In the genomic region with DNA sequence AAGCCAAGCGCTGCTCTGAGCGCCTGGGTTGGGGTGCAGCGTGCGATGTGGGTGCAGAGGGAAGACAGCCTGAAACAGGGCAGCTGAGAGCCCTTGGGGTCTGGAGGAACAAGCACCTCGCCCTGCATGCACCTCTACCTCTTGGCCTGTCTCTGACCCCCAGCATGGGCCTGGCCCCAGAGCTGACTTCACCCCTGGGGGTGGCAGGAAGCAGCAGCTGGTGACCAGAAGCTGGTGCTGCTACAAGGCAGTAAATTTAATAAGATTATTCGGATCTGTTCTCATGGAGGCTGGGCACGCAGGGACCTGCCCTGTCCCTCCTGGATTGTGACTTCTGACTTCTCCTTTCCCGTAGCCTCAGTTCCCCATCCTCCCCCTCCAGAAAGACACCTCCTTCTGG, we compare ENCODE assay signal across 25 cellular contexts. TPM values are rescaled to one million over a fixed set of nuclear protein-coding genes. Genes with fewer than 3 reads are reported as not detected.
DNase-seq lines count a peak whose midpoint lies in the region; ATAC-seq and TF ChIP-seq lines count a peak whose summit lies in the region.
"Had no signal": no experiment of that assay in that cellular context is flagged by ENCODE, and none has a peak within 500 bp of the region (broad histone marks: within the 10 kb centered on the region; RNA-seq: fewer than 3 reads in every experiment).

No MANE protein-coding gene starts in this region.

- H2BK15ac ChIP-seq in mesenchymal stem cell (ENCODE audit: low read depth, poor library complexity, severe bottlenecking) = peak overlapping the region; percentile 39

- H3K4me1 ChIP-seq in BLaER1 treated with 17β-estradiol and CSF1 and Interleukin-3, amounts not matched to agents 10 nM and 100 nM = peaks cover 56 to 75% (median 62%) of the 10 kb centered on the region in 10 experiments
- peaks cover 17% of the 10 kb centered on the region for H3K4me1 ChIP-seq in mesenchymal stem cell (ENCODE audit: control insufficient read depth, insufficient read depth, low read depth, low read length)

- intact Hi-C loops in activated CD4-positive, alpha-beta T cell treated with anti-CD3 and anti-CD28 coated beads, Interleukin-2, amount 10 ng/mL, durations not matched to agents 24 days and 14 days (cut with micrococcal nuclease) = no loop called here

- peaks cover 24% of the 10 kb centered on the region for H3K4me1 Mint-ChIP-seq in activated CD4-positive, alpha-beta T cell treated with anti-CD3 and anti-CD28 coated beads, Interleukin-2, amount 10 ng/mL, durations not matched to agents 24 days and 14 days

- H4K8ac ChIP-seq in mesenchymal stem cell (ENCODE audit: low read length) = peak overlapping the region; percentile 59

- peak overlapping the region; percentile 65 to 93 for H2BK12ac ChIP-seq in mesenchymal stem cell (ENCODE audit: low read length in 2 of 2)

- no peaks in the 10 kb centered on the region for H3K36me3 ChIP-seq in BLaER1 treated with 17β-estradiol and CSF1 and Interleukin-3, amounts not matched to agents 10 nM and 100 nM
- H3K36me3 ChIP-seq in WERI-Rb-1 (peaks cover 13% of the 10 kb centered on the region), mesenchymal stem cell (ENCODE audit: control insufficient read depth in 1 of 2, insufficient read depth in 2 of 2, low read depth in 1 of 2, low read length in 2 of 2) (no peaks in the 10 kb centered on the region)
- H3K36me3 ChIP-seq: esophagus muscularis mucosa, gastrocnemius medialis had no signal

- H3K4ac ChIP-seq in mesenchymal stem cell (ENCODE audit: low read depth in 1 of 2, low read length in 2 of 2) = peak overlapping the region; percentile 52 to 84

- no peak overlapping the region for H3K4me3 Mint-ChIP-seq in activated CD4-positive, alpha-beta T cell treated with anti-CD3 and anti-CD28 coated beads, Interleukin-2, amount 10 ng/mL, durations not matched to agents 24 days and 14 days
- H3K4me3 Mint-ChIP-seq: activated naive CD8-positive, alpha-beta T cell treated with anti-CD3 and anti-CD28 coated beads, Interleukin-2, amount 10 ng/mL, durations not matched to agents 7 days and 5 days had no signal

- H3K27me3 Mint-ChIP-seq in activated CD4-positive, alpha-beta T cell treated with anti-CD3 and anti-CD28 coated beads, Interleukin-2, amount 10 ng/mL, durations not matched to agents 24 days and 14 days = peaks cover 4% of the 10 kb centered on the region
- H3K27me3 Mint-ChIP-seq: activated naive CD8-positive, alpha-beta T cell treated with anti-CD3 and anti-CD28 coated beads, Interleukin-2, amount 10 ng/mL, durations not matched to agents 7 days and 5 days had no signal

- no peak for TF ChIP-seq CTCF in WERI-Rb-1 (IDR thresholded peaks at IDR 0.05; ENCODE audit: low read depth, low read length)

- H3K4me2 ChIP-seq in BLaER1 treated with 17β-estradiol and CSF1 and Interleukin-3, amounts not matched to agents 10 nM and 100 nM = peak overlapping the region in 10 of 11 experiments; percentile 7 to 79 (median 45); a peak in 16 of 22 replicates
- no peak overlapping the region for H3K4me2 ChIP-seq in mesenchymal stem cell (ENCODE audit: low read length, poor library complexity, severe bottlenecking)

- no peak overlapping the region for H3K23ac ChIP-seq in mesenchymal stem cell (ENCODE audit: low read length in 2 of 2)

- H2AFZ ChIP-seq in mesenchymal stem cell (ENCODE audit: low read depth, low read length) = no peak overlapping the region

- DNase-seq in NCI-H524 (lab: John Stamatoyannopoulos, UW) = peak; percentile 41 to 74
- peak; percentile 91 for DNase-seq in WERI-Rb-1
- DNase-seq in mesenchymal stem cell = no peak
- DNase-seq in activated CD4-positive, alpha-beta T cell treated with anti-CD3 and anti-CD28 coated beads, Interleukin-2, amount 10 ng/mL, durations not matched to agents 24 days and 14 days = no peak
- DNase-seq in Kasumi-1 (lab: John Stamatoyannopoulos, UW) = no peak
- no peak for DNase-seq in superior temporal gyrus (ENCODE audit: extremely low spot score)
- DNase-seq: ACHN; activated CD4-positive, alpha-beta T cell treated with anti-CD3 and anti-CD28 coated beads, Interleukin-2, amount 50 U/mL, for 4 hours; activated CD8-positive, alpha-beta memory T cell treated with anti-CD3 and anti-CD28 coated beads, Interleukin-2, amount 50 U/mL, for 4 hours; activated naive CD8-positive, alpha-beta T cell treated with anti-CD3 and anti-CD28 coated beads, Interleukin-2, amount 10 ng/mL, durations not matched to agents 7 days and 5 days; body of pancreas; Calu3; NCI-H146; NCI-H748 treated with DMSO at 0.1 percent for 48 hours; Right ventricle myocardium superior; T-helper 1 cell had no signal

- ATAC-seq in GM19467 (IDR thresholded peaks at IDR 0.05; ENCODE audit: unreplicated experiment) = no peak
- ATAC-seq: body of pancreas, gastrocnemius medialis had no signal

- H2AK5ac ChIP-seq in mesenchymal stem cell (ENCODE audit: low read length, severe bottlenecking) = no peak overlapping the region

- peak overlapping the region; percentile 6 to 25 for H3K18ac ChIP-seq in mesenchymal stem cell (ENCODE audit: low read depth in 1 of 2, low read length in 2 of 2)

- H3K9me3 ChIP-seq in BLaER1 treated with 17β-estradiol and CSF1 and Interleukin-3, amounts not matched to agents 10 nM and 100 nM (replicated peaks in 1 of 11) = no peaks in the 10 kb centered on the region
- H3K9me3 ChIP-seq in WERI-Rb-1 (ENCODE audit: severe bottlenecking) (no peaks in the 10 kb centered on the region), mesenchymal stem cell (ENCODE audit: control insufficient read depth, low read length) (no peaks in the 10 kb centered on the region)
- H3K9me3 ChIP-seq: body of pancreas, esophagus muscularis mucosa, gastrocnemius medialis had no signal

- no peak overlapping the region for H3K9ac ChIP-seq in BLaER1 treated with 17β-estradiol and CSF1 and Interleukin-3, amounts not matched to agents 10 nM and 100 nM
- H3K9ac ChIP-seq in mesenchymal stem cell (ENCODE audit: low read length) = peak overlapping the region; percentile 19

- peaks cover 0 to 4% (median 0%) of the 10 kb centered on the region in 11 experiments; a peak in 2 of 22 replicates for H4K20me1 ChIP-seq in BLaER1 treated with 17β-estradiol and CSF1 and Interleukin-3, amounts not matched to agents 10 nM and 100 nM

- H3K14ac ChIP-seq in mesenchymal stem cell (ENCODE audit: low read length in 2 of 2) = peak overlapping the region in 1 of 2 experiments; percentile 71

- H3K27ac ChIP-seq in BLaER1 treated with 17β-estradiol and CSF1 and Interleukin-3, amounts not matched to agents 10 nM and 100 nM = no peak overlapping the region
- peak overlapping the region; percentile 95 for H3K27ac ChIP-seq in WERI-Rb-1
- no peak overlapping the region for H3K27ac ChIP-seq in mesenchymal stem cell (ENCODE audit: low read length, poor library complexity, severe bottlenecking)
- H3K27ac ChIP-seq: body of pancreas, C4-2B, esophagus muscularis mucosa, gastrocnemius medialis had no signal

- H4K91ac ChIP-seq in mesenchymal stem cell (ENCODE audit: low read length) = peak overlapping the region; percentile 8

- H2BK5ac ChIP-seq in mesenchymal stem cell (ENCODE audit: low read depth, low read length, poor library complexity, severe bottlenecking) = no peak overlapping the region

- peaks cover 11 to 35% (median 22%) of the 10 kb centered on the region in 11 experiments for H3K27me3 ChIP-seq in BLaER1 treated with 17β-estradiol and CSF1 and Interleukin-3, amounts not matched to agents 10 nM and 100 nM
- H3K27me3 ChIP-seq in WERI-Rb-1 (ENCODE audit: insufficient read depth, low read depth, severe bottlenecking) (no peaks in the 10 kb centered on the region), mesenchymal stem cell (ENCODE audit: control insufficient read depth in 1 of 2, insufficient read depth in 1 of 2, low read length in 2 of 2) (peaks cover 12 to 27% of the 10 kb centered on the region in 2 experiments)
- H3K27me3 ChIP-seq: body of pancreas had no signal

- no peaks in the 10 kb centered on the region for H3K9me3 Mint-ChIP-seq in activated CD4-positive, alpha-beta T cell treated with anti-CD3 and anti-CD28 coated beads, Interleukin-2, amount 10 ng/mL, durations not matched to agents 24 days and 14 days
- H3K9me3 Mint-ChIP-seq: activated naive CD8-positive, alpha-beta T cell treated with anti-CD3 and anti-CD28 coated beads, Interleukin-2, amount 10 ng/mL, durations not matched to agents 7 days and 5 days had no signal

- WGBS in mesenchymal stem cell = 86% methylated on average over 8 of the region's 8 CpGs

- peak overlapping the region; percentile 42 for H2BK120ac ChIP-seq in mesenchymal stem cell (ENCODE audit: low read depth, low read length)

- H3K79me1 ChIP-seq in mesenchymal stem cell (replicated peaks; ENCODE audit: low read length, poor library complexity, severe bottlenecking) = no peaks in the 10 kb centered on the region

- H3K4me3 ChIP-seq in BLaER1 treated with 17β-estradiol and CSF1 and Interleukin-3, amounts not matched to agents 10 nM and 100 nM = no peak overlapping the region
- H3K4me3 ChIP-seq in WERI-Rb-1 (ENCODE audit: low read depth, low read length) (peak overlapping the region; percentile 28), mesenchymal stem cell (ENCODE audit: insufficient read depth in 1 of 2, low read depth in 1 of 2, low read length in 2 of 2) (no peak overlapping the region)
- H3K4me3 ChIP-seq: body of pancreas, esophagus muscularis mucosa, gastrocnemius medialis, lung had no signal

- H3K36me3 Mint-ChIP-seq in activated CD4-positive, alpha-beta T cell treated with anti-CD3 and anti-CD28 coated beads, Interleukin-2, amount 10 ng/mL, durations not matched to agents 24 days and 14 days (ENCODE audit: low read depth) = peaks cover 3% of the 10 kb centered on the region
- H3K36me3 Mint-ChIP-seq: activated naive CD8-positive, alpha-beta T cell treated with anti-CD3 and anti-CD28 coated beads, Interleukin-2, amount 10 ng/mL, durations not matched to agents 7 days and 5 days had no signal

- no peak overlapping the region for H3K27ac Mint-ChIP-seq in activated CD4-positive, alpha-beta T cell treated with anti-CD3 and anti-CD28 coated beads, Interleukin-2, amount 10 ng/mL, durations not matched to agents 24 days and 14 days
- H3K27ac Mint-ChIP-seq: activated naive CD8-positive, alpha-beta T cell treated with anti-CD3 and anti-CD28 coated beads, Interleukin-2, amount 10 ng/mL, durations not matched to agents 7 days and 5 days had no signal

RNA-seq across cellular contexts. Expression of a gene that starts 5.2 kb away (rescaled TPM):
- not detected for polyA plus RNA-seq in mesenchymal stem cell (2013, experiment 1 of 2)
- 1.3 TPM for polyA plus RNA-seq in mesenchymal stem cell (2013, experiment 2 of 2)
- total RNA-seq in activated CD4-positive, alpha-beta T cell treated with anti-CD3 and anti-CD28 coated beads, Interleukin-2, amount 10 ng/mL, durations not matched to agents 24 days and 14 days = 13.3 and 14.1 TPM in 2 replicates
- total RNA-seq: body of pancreas, Calu3, esophagus muscularis mucosa, gastrocnemius medialis, lung, OCI-LY7, osteoblast, Right ventricle myocardium superior, urinary bladder had no signal
- polyA plus RNA-seq: lung, urinary bladder had no signal

RNA-seq across cellular contexts. Expression of a gene that starts 5.9 kb away (rescaled TPM):
- 20.7 TPM for polyA plus RNA-seq in mesenchymal stem cell (2013, experiment 1 of 2)
- polyA plus RNA-seq in mesenchymal stem cell (2013, experiment 2 of 2) = 19.9 TPM
- 194 TPM in 2 replicates for total RNA-seq in activated CD4-positive, alpha-beta T cell treated with anti-CD3 and anti-CD28 coated beads, Interleukin-2, amount 10 ng/mL, durations not matched to agents 24 days and 14 days
- total RNA-seq: Calu3 had no signal

RNA-seq across cellular contexts. Expression of a gene that starts 29.7 kb away (rescaled TPM):
- polyA plus RNA-seq in mesenchymal stem cell (2013, experiment 1 of 2) = 253 TPM
- polyA plus RNA-seq in mesenchymal stem cell (2013, experiment 2 of 2) = 257 TPM
- 477 and 479 TPM in 2 replicates for total RNA-seq in activated CD4-positive, alpha-beta T cell treated with anti-CD3 and anti-CD28 coated beads, Interleukin-2, amount 10 ng/mL, durations not matched to agents 24 days and 14 days

RNA-seq across cellular contexts. Expression of a gene that starts 30.2 kb away (rescaled TPM):
- 25.9 TPM for polyA plus RNA-seq in mesenchymal stem cell (2013, experiment 1 of 2)
- 26.2 TPM for polyA plus RNA-seq in mesenchymal stem cell (2013, experiment 2 of 2)
- total RNA-seq in activated CD4-positive, alpha-beta T cell treated with anti-CD3 and anti-CD28 coated beads, Interleukin-2, amount 10 ng/mL, durations not matched to agents 24 days and 14 days = 3.2 and 3.7 TPM in 2 replicates
- total RNA-seq: Calu3 had no signal

Comparison
In these comparisons a context has a peak if more than half of its experiments do, and no peak if none do; other contexts are left out.
1. DNase-seq: peak in NCI-H524 (2 of 2) and WERI-Rb-1 (single experiment); none in mesenchymal stem cell (single experiment), activated CD4-positive, alpha-beta T cell treated with anti-CD3 and anti-CD28 coated beads, Interleukin-2, amount 10 ng/mL, durations not matched to agents 24 days and 14 days (single experiment), Kasumi-1 (0 of 2) and superior temporal gyrus (single experiment).